ENCODE assay signal across 8 cellular contexts in genomic region chr12:53098354-53098981, GRCh38. TPM values are rescaled to one million over a fixed set of nuclear protein-coding genes. Genes with fewer than 3 reads are reported as not detected.
A peak's percentile ranks its signal among the peaks of the same experiment; 100 is the strongest.
DNase-seq lines count a peak whose midpoint lies in the region; ATAC-seq and TF ChIP-seq lines count a peak whose summit lies in the region.

No MANE protein-coding gene starts in this region.

- ATAC-seq in GM21447 (IDR thresholded peaks at IDR 0.05; ENCODE audit: unreplicated experiment): no peak

- H3K4me1 ChIP-seq in BLaER1 (peaks cover 40% of the 10 kb centered on the region), ascending aorta (peaks cover 0 to 22% of the 10 kb centered on the region in 2 donors), spleen (peaks cover 16 to 91% (median 53%) of the 10 kb centered on the region in 6 donors)

- no peaks in the 10 kb centered on the region for H4K20me1 ChIP-seq in BLaER1

- 40 to 54% (median 48%) methylated on average over 13 of the region's 13 CpGs for WGBS in spleen, 5 donors

- peak; percentile 82 for DNase-seq in M059J (ENCODE audit: low read depth)
- DNase-seq in ascending aorta (ENCODE audit: low spot score in 2 of 2): peak in 1 of 2 donors; percentile 85
- no peak for DNase-seq in spleen
- DNase-seq in OCI-M1 (lab: John Stamatoyannopoulos, UW): no peak
- no peak for DNase-seq in NCI-H2196 (lab: John Stamatoyannopoulos, UW; ENCODE audit: unreplicated experiment)

- TF ChIP-seq CTCF in ascending aorta (IDR thresholded peaks at IDR 0.05) (no peak), spleen (IDR thresholded peaks at IDR 0.05 in 8 of 11, conservative IDR thresholded peaks at IDR 0.05 in 3 of 11) (no peak)

- intact Hi-C loops in ascending aorta (cut with DNase I): loop anchor here (1.0 to 5.0 kb wide), 4 partner anchors 19 to 82 kb away; partner anchors contain the start of genes CSAD, SPRYD3 and ZNF740
- intact Hi-C loops in spleen (cut with DNase I; ENCODE audit: low total_unique reads): loop anchor here (2.0 kb wide), 1 partner anchor 30 kb away; no protein-coding TSS in a partner anchor

- H3K9ac ChIP-seq in BLaER1: peak overlapping the region; percentile 67

- no peak for TF ChIP-seq POLR2A in spleen (IDR thresholded peaks at IDR 0.05)

- H3K9me3 ChIP-seq in BLaER1: no peaks in the 10 kb centered on the region
- H3K9me3 ChIP-seq in ascending aorta: no peaks in the 10 kb centered on the region
- no peaks in the 10 kb centered on the region for H3K9me3 ChIP-seq in spleen

- no peak overlapping the region for H3K27ac ChIP-seq in BLaER1
- peak overlapping the region; percentile 97 for H3K27ac ChIP-seq in ascending aorta
- H3K27ac ChIP-seq in spleen: peak overlapping the region; percentile 50 to 88 (median 84)

- H3K27me3 ChIP-seq in BLaER1 (peaks cover 18% of the 10 kb centered on the region), ascending aorta (no peaks in the 10 kb centered on the region), spleen (replicated peaks in 1 of 7) (peaks cover 0 to 22% (median 0%) of the 10 kb centered on the region in 7 donors)

- H3K4me2 ChIP-seq in BLaER1: peak overlapping the region; percentile 98

- H3K4me3 ChIP-seq in BLaER1: peak overlapping the region; percentile 71
- H3K4me3 ChIP-seq in ascending aorta: peak overlapping the region; percentile 85 to 86
- peak overlapping the region; percentile 72 for H3K4me3 ChIP-seq in iPS-11a (ENCODE audit: low read depth, low read length)
- H3K4me3 ChIP-seq in spleen: peak overlapping the region; percentile 32 to 75 (median 52)

- H3K36me3 ChIP-seq in BLaER1 (no peaks in the 10 kb centered on the region), ascending aorta (peaks cover 21 to 27% of the 10 kb centered on the region in 2 donors), spleen (peaks cover 0 to 9% (median 0%) of the 10 kb centered on the region in 6 donors)

RNA-seq across cellular contexts. Expression of gene IGFBP6, which starts 1.0 kb away (rescaled TPM):
- 318 and 394 TPM in 2 replicates for total RNA-seq in M059J (2014; rRNA removed; shearing (Covaris generic))
- 1,664 TPM for total RNA-seq in ascending aorta
- 100 to 1,000 TPM in 2 of 7 donors, 10 to 100 TPM in 5; 35.2 to 183 (median 75.6) TPM for total RNA-seq in spleen
- 100 to 1,000 TPM in 2 of 3 donors, 10 to 100 TPM in 1; 37.1 to 144 (median 130) TPM for polyA plus RNA-seq in spleen

RNA-seq across cellular contexts. Expression of gene SOAT2, which starts 4.8 kb away (rescaled TPM):
- total RNA-seq in M059J (2014; rRNA removed; shearing (Covaris generic)): 0.22 TPM in 1 of 2 replicates, not detected in the other
- total RNA-seq in ascending aorta: not detected
- under 1 TPM in 6 of 7 donors, not detected in 1; 0.37 to 0.80 (median 0.54) TPM for total RNA-seq in spleen
- 1 to 10 TPM in 1 of 3 donors, under 1 TPM in 2; 0.52 to 2.2 (median 0.99) TPM for polyA plus RNA-seq in spleen

RNA-seq across cellular contexts. Expression of gene SPRYD3, which starts 19.3 kb away (rescaled TPM):
- 11.2 and 15.4 TPM in 2 replicates for total RNA-seq in M059J (2014; rRNA removed; shearing (Covaris generic))
- 48.6 TPM for total RNA-seq in ascending aorta
- total RNA-seq in spleen: 10 to 100 TPM; 29.2 to 44.5 (median 36.4) TPM
- 10 to 100 TPM; 10.8 to 31.0 (median 15.9) TPM for polyA plus RNA-seq in spleen

RNA-seq across cellular contexts. Expression of gene TNS2, which starts 48.6 kb away (rescaled TPM):
- total RNA-seq in M059J (2014; rRNA removed; shearing (Covaris generic)): 31.1 and 39.9 TPM in 2 replicates
- total RNA-seq in ascending aorta (608 TPM), spleen (100 to 1,000 TPM in 6 of 7 donors, 10 to 100 TPM in 1; 72.4 to 301 (median 170) TPM)
- 100 to 1,000 TPM in 1 of 3 donors, 10 to 100 TPM in 2; 36.6 to 159 (median 67.5) TPM for polyA plus RNA-seq in spleen
